Comparison of ENCODE assay signal across 10 cellular contexts in the genomic region with DNA sequence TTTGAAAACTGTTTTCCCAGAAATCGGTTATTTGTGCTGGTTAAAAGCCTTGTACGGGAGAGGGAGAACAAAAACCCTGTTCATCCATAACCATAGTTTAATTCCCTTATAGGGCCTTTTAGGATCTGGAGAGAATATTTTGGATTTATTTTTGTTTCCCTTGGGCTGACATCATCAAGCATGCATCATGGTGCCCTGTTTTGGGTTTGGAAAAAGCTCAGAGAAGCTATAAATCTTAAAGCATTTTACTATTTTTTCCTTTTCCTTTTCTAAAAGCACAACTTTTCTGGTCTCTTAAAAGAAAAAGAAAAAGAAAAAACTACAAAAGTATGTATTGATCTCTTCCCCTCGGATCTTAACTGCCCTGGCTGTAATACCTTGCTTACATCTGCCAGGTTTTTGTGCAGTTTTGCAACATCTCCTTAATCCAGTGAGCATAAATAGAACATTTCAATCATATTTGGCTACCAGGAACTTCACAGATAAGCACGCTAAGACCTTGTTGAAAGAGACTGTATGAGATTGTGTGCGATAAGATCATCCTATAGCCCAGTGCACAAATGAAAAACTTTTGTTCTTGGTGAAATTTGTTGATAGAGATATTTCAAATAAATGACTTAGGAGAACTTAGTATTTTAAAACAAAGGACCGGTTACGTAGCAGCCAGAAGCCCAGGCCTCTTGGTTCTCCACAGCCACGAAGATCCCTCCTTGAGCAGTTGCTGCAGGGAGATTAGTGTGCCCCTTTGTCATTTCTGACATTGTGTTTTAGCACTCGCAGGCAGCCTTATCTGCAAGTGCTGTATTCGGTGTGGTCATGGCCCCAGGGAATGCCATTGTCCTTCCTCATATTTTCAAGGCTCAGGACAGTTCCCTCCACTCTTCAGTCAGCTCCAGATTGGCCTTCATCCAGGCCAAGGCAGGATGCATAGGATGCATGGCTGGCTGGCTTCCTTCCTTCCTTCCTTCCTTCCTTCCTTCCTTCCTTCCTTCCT.
DNase-seq lines count a peak whose midpoint lies in the region; ATAC-seq and TF ChIP-seq lines count a peak whose summit lies in the region.
"Had no signal": no experiment of that assay in that cellular context is flagged by ENCODE, and none has a peak within 500 bp of the region (broad histone marks: within the 10 kb centered on the region; RNA-seq: fewer than 3 reads in every experiment).

No MANE protein-coding gene starts in this region.

- H3K4me1 Mint-ChIP-seq in nephron progenitor cell, result peaks cover 62% of the 10 kb centered on the region

- H3K9ac ChIP-seq in muscle layer of colon (ENCODE audit: low read length), result no peak overlapping the region

- ATAC-seq in RWPE2 (ENCODE audit: low read depth) (peak; percentile 31; the same call in 1 of the 3 replicates), GM19455 (IDR thresholded peaks at IDR 0.05; ENCODE audit: unreplicated experiment) (no peak)

- TF ChIP-seq CTCF in RWPE2 (IDR thresholded peaks at IDR 0.05; ENCODE audit: poor library complexity, severe bottlenecking) (no peak), esophagus squamous epithelium (IDR thresholded peaks at IDR 0.05) (no peak), tibial nerve (IDR thresholded peaks at IDR 0.05) (no peak), nephron progenitor cell (IDR thresholded peaks at IDR 0.05) (no peak)

- 52 to 59% methylated on average over 10 of the region's 10 CpGs for WGBS in esophagus squamous epithelium, 2 donors
- WGBS in tibial nerve, 2 donors, result 59 to 65% methylated on average over 10 of the region's 10 CpGs

- H3K27me3 ChIP-seq in RWPE2 (ENCODE audit: insufficient read depth, poor library complexity, severe bottlenecking), result no peaks in the 10 kb centered on the region
- H3K27me3 ChIP-seq in esophagus squamous epithelium, result no peaks in the 10 kb centered on the region
- H3K27me3 ChIP-seq in muscle layer of colon (ENCODE audit: control insufficient read depth in 1 of 2, insufficient read depth in 2 of 2, low read length in 2 of 2), result no peaks in the 10 kb centered on the region
- no peaks in the 10 kb centered on the region for H3K27me3 ChIP-seq in tibial nerve

- H3K4me3 ChIP-seq in RWPE2 (ENCODE audit: severe bottlenecking) (no peak overlapping the region), esophagus squamous epithelium (no peak overlapping the region), muscle layer of colon (ENCODE audit: low read depth in 1 of 2, low read length in 2 of 2) (no peak overlapping the region), tibial nerve (no peak overlapping the region)

- no peaks in the 10 kb centered on the region for H3K9me3 Mint-ChIP-seq in nephron progenitor cell

- H3K36me3 Mint-ChIP-seq in nephron progenitor cell (ENCODE audit: low read depth), result peaks cover 6% of the 10 kb centered on the region

- no peak overlapping the region for H3K4me3 Mint-ChIP-seq in nephron progenitor cell

- no peaks in the 10 kb centered on the region for H3K9me3 ChIP-seq in RWPE2 (ENCODE audit: severe bottlenecking)
- no peaks in the 10 kb centered on the region for H3K9me3 ChIP-seq in esophagus squamous epithelium
- no peaks in the 10 kb centered on the region for H3K9me3 ChIP-seq in muscle layer of colon (ENCODE audit: low read length)
- H3K9me3 ChIP-seq in tibial nerve, result no peaks in the 10 kb centered on the region

- TF ChIP-seq EP300 in tibial nerve (IDR thresholded peaks at IDR 0.05), result peak in 1 of 2 donors; percentile 39

- H3K36me3 ChIP-seq in RWPE2 (ENCODE audit: low read depth) (no peaks in the 10 kb centered on the region; the same call in 1 of the 2 replicates), esophagus squamous epithelium (peaks cover 0 to 9% (median 0%) of the 10 kb centered on the region in 3 donors), muscle layer of colon (ENCODE audit: insufficient read depth, low read length) (no peaks in the 10 kb centered on the region), tibial nerve (peaks cover 0 to 3% (median 0%) of the 10 kb centered on the region in 3 donors)

- peaks cover 3% of the 10 kb centered on the region for H3K27me3 Mint-ChIP-seq in nephron progenitor cell (ENCODE audit: low read depth, poor library complexity)

- H3K4me1 ChIP-seq in RWPE2 (ENCODE audit: insufficient read depth, poor library complexity, severe bottlenecking) (peaks cover 11% of the 10 kb centered on the region), esophagus squamous epithelium (peaks cover 16 to 96% (median 50%) of the 10 kb centered on the region in 3 donors), muscle layer of colon (ENCODE audit: insufficient read depth, low read length) (peaks cover 77% of the 10 kb centered on the region), tibial nerve (peaks cover 0 to 97% (median 69%) of the 10 kb centered on the region in 4 donors)

- no peak for TF ChIP-seq POLR2A in esophagus squamous epithelium (IDR thresholded peaks at IDR 0.05)
- TF ChIP-seq POLR2A in tibial nerve (IDR thresholded peaks at IDR 0.05), result no peak

- intact Hi-C loops in esophagus squamous epithelium (cut with DNase I), result no loop called here

- DNase-seq in RWPE2 (ENCODE audit: low spot score) (no peak), esophagus squamous epithelium (lab: John Stamatoyannopoulos, UW) (no peak), tibial nerve (ENCODE audit: low spot score in 2 of 2) (no peak), nephron progenitor cell (no peak)
- DNase-seq in activated effector memory CD4-positive, alpha-beta T cell treated with Interleukin-2 at 50 U/mL for 16 hours, result no peak
- no peak for DNase-seq in stimulated activated CD4-positive, alpha-beta T cell treated with anti-CD3 and anti-CD28 coated beads, Interleukin-1b, Interleukin-23, amount 100 ng/mL, for 48 hours
- DNase-seq: amniotic stem cell, NCI-H1436 treated with DMSO at 0.1 percent for 48 hours had no signal

- no peak overlapping the region for H3K27ac Mint-ChIP-seq in nephron progenitor cell

- H3K27ac ChIP-seq in RWPE2 (ENCODE audit: poor library complexity, severe bottlenecking) (peak overlapping the region; percentile 36), esophagus squamous epithelium (peak overlapping the region; percentile 34 to 99 (median 92)), muscle layer of colon (ENCODE audit: low read depth, low read length) (peak overlapping the region; percentile 28), tibial nerve (peak overlapping the region; percentile 61 to 99 (median 83))

Comparison
In these comparisons a context has a peak if more than half of its experiments do, and no peak if none do; other contexts are left out.
1. H3K27ac ChIP-seq: peak in every context shown above with its lines; median percentile 92 in esophagus squamous epithelium; 83 in tibial nerve; 36 in RWPE2; 28 in muscle layer of colon.